18 cellular contexts compared by ENCODE assay signal in genomic region chr9:134684375-134684723, GRCh38. TPM values are rescaled to one million over a fixed set of nuclear protein-coding genes. Genes with fewer than 3 reads are reported as not detected.
DNase-seq lines count a peak whose midpoint lies in the region; ATAC-seq and TF ChIP-seq lines count a peak whose summit lies in the region.
"Had no signal": no experiment of that assay in that cellular context is flagged by ENCODE, and none has a peak within 500 bp of the region (broad histone marks: within the 10 kb centered on the region; RNA-seq: fewer than 3 reads in every experiment).

No MANE protein-coding gene starts in this region.

- 95% methylated on average over 3 of the region's 3 CpGs for WGBS in aorta, 2 donors

- H3K9me3 ChIP-seq in ascending aorta, result no peaks in the 10 kb centered on the region
- H3K9me3 ChIP-seq in thoracic aorta, result no peaks in the 10 kb centered on the region
- H3K9me3 ChIP-seq in aorta (ENCODE audit: control insufficient read depth, low read length), result no peaks in the 10 kb centered on the region
- no peaks in the 10 kb centered on the region for H3K9me3 ChIP-seq in BE2C
- H3K9me3 ChIP-seq: Caco-2, HAP-1 had no signal

- H3K36me3 ChIP-seq in ascending aorta (no peaks in the 10 kb centered on the region), thoracic aorta (no peaks in the 10 kb centered on the region), aorta (ENCODE audit: control insufficient read depth in 1 of 2, insufficient read depth in 2 of 2, low read length in 1 of 2) (no peaks in the 10 kb centered on the region), BE2C (no peaks in the 10 kb centered on the region)
- H3K36me3 ChIP-seq: HAP-1 had no signal

- DNase-seq in ascending aorta (ENCODE audit: low spot score in 2 of 2) (no peak), posterior vena cava (ENCODE audit: low spot score) (peak; percentile 60), thoracic aorta (ENCODE audit: low spot score) (no peak), aorta (peak; percentile 28 to 58), BE2C (no peak), COLO829 (ENCODE audit: low spot score) (no peak)
- DNase-seq: 8988T; C1 segment of cervical spinal cord; Caco-2; CD4-positive, CD25-positive, alpha-beta regulatory T cell; CD8-positive, alpha-beta memory T cell; GDM1; GM23248; IMR-90 had no signal

- ATAC-seq in thoracic aorta (ENCODE audit: insufficient number of reproducible peaks, low FRiP score, low read depth) (no peak), aorta (ENCODE audit: low FRiP score) (no peak), HG03565 (IDR thresholded peaks at IDR 0.05; ENCODE audit: unreplicated experiment) (no peak)

- no peak for TF ChIP-seq CTCF in ascending aorta (IDR thresholded peaks at IDR 0.05)
- no peak for TF ChIP-seq CTCF in thoracic aorta (IDR thresholded peaks at IDR 0.05)
- TF ChIP-seq CTCF in BE2C (IDR thresholded peaks at IDR 0.05; ENCODE audit: low read depth, low read length), result no peak

- H3K4me3 ChIP-seq in ascending aorta (no peak overlapping the region), thoracic aorta (no peak overlapping the region), aorta (ENCODE audit: low read length in 2 of 2) (no peak overlapping the region), BE2C (ENCODE audit: low read depth, low read length) (no peak overlapping the region)
- H3K4me3 ChIP-seq: GM23248, HAP-1 had no signal

- intact Hi-C loops in ascending aorta (cut with DNase I), result no loop called here
- intact Hi-C loops in posterior vena cava (cut with DNase I), result no loop called here
- intact Hi-C loops in aorta (cut with DNase I), result no loop called here

- H3K27ac ChIP-seq in ascending aorta (peak overlapping the region; percentile 80 to 81), thoracic aorta (peak overlapping the region; percentile 57 to 72), aorta (ENCODE audit: low read depth in 1 of 2, low read length in 2 of 2) (no peak overlapping the region)
- H3K27ac ChIP-seq: GM23248, HL-60 had no signal

- H3K4me1 ChIP-seq in ascending aorta, result peaks cover 12 to 45% of the 10 kb centered on the region in 2 donors
- H3K4me1 ChIP-seq in thoracic aorta (ENCODE audit: control insufficient read depth in 1 of 2, low read depth in 2 of 2), result peaks cover 33 to 67% of the 10 kb centered on the region in 2 donors
- peaks cover 0 to 2% of the 10 kb centered on the region in 2 donors for H3K4me1 ChIP-seq in aorta (ENCODE audit: control insufficient read depth in 1 of 2, insufficient read depth in 2 of 2, low read length in 2 of 2)
- H3K4me1 ChIP-seq in BE2C, result no peaks in the 10 kb centered on the region; the same call in 1 of the 2 replicates
- H3K4me1 ChIP-seq: Caco-2, HAP-1 had no signal

- H3K27me3 ChIP-seq in ascending aorta, result no peaks in the 10 kb centered on the region
- H3K27me3 ChIP-seq in thoracic aorta (replicated peaks; ENCODE audit: insufficient read depth), result no peaks in the 10 kb centered on the region
- H3K27me3 ChIP-seq in aorta (ENCODE audit: control insufficient read depth in 1 of 2, insufficient read depth in 2 of 2, low read length in 1 of 2), result no peaks in the 10 kb centered on the region
- H3K27me3 ChIP-seq in BE2C, result no peaks in the 10 kb centered on the region

RNA-seq across cellular contexts. Expression of gene COL5A1, which starts 42.7 kb away (rescaled TPM):
- 99.6 TPM for total RNA-seq in ascending aorta
- total RNA-seq in posterior vena cava, result 100 to 1,000 TPM in 1 of 2 donors, 10 to 100 TPM in 1; 71.1 to 196 TPM
- total RNA-seq in thoracic aorta, result 100 to 1,000 TPM; 127 to 129 TPM
- 100 to 1,000 TPM; 108 to 159 TPM for total RNA-seq in aorta
- polyA plus RNA-seq in aorta, result 10 to 100 TPM; 18.7 to 57.7 TPM
- polyA plus RNA-seq in BE2C (2012; ENCODE audit: insufficient read depth, insufficient read length, low read depth), result 2.0 TPM
- total RNA-seq: B cell had no signal

Comparison
In these comparisons a context has a peak if more than half of its experiments do, and no peak if none do; other contexts are left out.
1. DNase-seq: peak in posterior vena cava (single experiment) and aorta (2 of 2); none in ascending aorta (0 of 2), thoracic aorta (single experiment), BE2C (single experiment) and COLO829 (single experiment).
2. H3K27ac ChIP-seq: peak in ascending aorta (2 of 2) and thoracic aorta (2 of 2); none in aorta (0 of 2).